ENCODE assay signal across 16 cellular contexts in the genomic region with DNA sequence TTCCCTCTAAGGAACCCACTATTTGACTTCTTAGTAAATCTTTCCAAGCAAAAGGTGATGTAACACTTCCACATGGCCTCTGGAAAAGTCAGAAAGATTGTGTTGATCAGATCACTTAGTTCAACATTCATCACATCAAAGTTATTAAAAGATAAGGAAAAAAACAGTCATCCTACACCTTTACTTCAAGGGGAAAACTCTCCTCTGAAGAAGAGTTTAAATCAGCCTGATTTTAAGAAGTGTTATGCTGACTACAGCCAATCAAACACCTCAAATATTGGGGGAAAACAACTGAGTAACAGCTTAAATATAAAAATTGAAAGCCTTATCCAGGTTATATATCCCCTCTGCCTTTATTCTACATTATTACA. TPM values are rescaled to one million over a fixed set of nuclear protein-coding genes. Genes with fewer than 3 reads are reported as not detected.
DNase-seq lines count a peak whose midpoint lies in the region; ATAC-seq and TF ChIP-seq lines count a peak whose summit lies in the region.
"Had no signal": no experiment of that assay in that cellular context is flagged by ENCODE, and none has a peak within 500 bp of the region (broad histone marks: within the 10 kb centered on the region; RNA-seq: fewer than 3 reads in every experiment).

No MANE protein-coding gene starts in this region.

- peaks cover 0 to 9% (median 6%) of the 10 kb centered on the region in 4 donors for H3K4me1 Mint-ChIP-seq in CD4-positive, CD25-positive, alpha-beta regulatory T cell
- H3K4me1 Mint-ChIP-seq in T-helper 17 cell (no peaks in the 10 kb centered on the region), brain (peaks cover 9% of the 10 kb centered on the region)
- H3K4me1 Mint-ChIP-seq in natural killer cell treated with Interleukin-12 subunit alpha and Interleukin-12 subunit beta and Interleukin-15 and Interleukin-18, amount 100 ng/mL, for 72 hours (ENCODE audit: low read depth in 2 of 2), result peaks cover 0 to 5% of the 10 kb centered on the region in 2 donors

- peaks cover 73% of the 10 kb centered on the region for H3K36me3 ChIP-seq in CD4-positive, CD25-positive, alpha-beta regulatory T cell (ENCODE audit: control insufficient read depth, insufficient read depth, low read length)
- peaks cover 0 to 100% (median 68%) of the 10 kb centered on the region in 9 donors for H3K36me3 ChIP-seq in heart right ventricle
- peaks cover 0 to 90% of the 10 kb centered on the region in 2 donors for H3K36me3 ChIP-seq in adrenal gland (replicated peaks in 1 of 2)

- no peak overlapping the region for H3K4me3 Mint-ChIP-seq in CD4-positive, CD25-positive, alpha-beta regulatory T cell
- H3K4me3 Mint-ChIP-seq in T-helper 17 cell (no peak overlapping the region), brain (peak overlapping the region in 1 of 5 experiments; percentile 63)
- no peak overlapping the region for H3K4me3 Mint-ChIP-seq in natural killer cell treated with Interleukin-12 subunit alpha and Interleukin-12 subunit beta and Interleukin-15 and Interleukin-18, amount 100 ng/mL, for 72 hours
- H3K4me3 Mint-ChIP-seq: B cell had no signal

- no peak overlapping the region for H3K4me3 ChIP-seq in CD4-positive, CD25-positive, alpha-beta regulatory T cell (ENCODE audit: low read depth, low read length)
- H3K4me3 ChIP-seq in heart right ventricle (no peak overlapping the region), adrenal gland (no peak overlapping the region)
- H3K4me3 ChIP-seq: lower lobe of right lung, testis had no signal

- no peak for ATAC-seq in CD4-positive, CD25-positive, alpha-beta regulatory T cell (ENCODE audit: low read depth in 2 of 2)
- ATAC-seq in T-helper 17 cell (no peak), heart right ventricle (no peak)
- ATAC-seq in natural killer cell treated with Interleukin-12 subunit alpha and Interleukin-12 subunit beta and Interleukin-15 and Interleukin-18, amount 100 ng/mL, for 72 hours, result no peak

- no peaks in the 10 kb centered on the region for H3K4me1 ChIP-seq in CD4-positive, CD25-positive, alpha-beta regulatory T cell (ENCODE audit: control insufficient read depth, insufficient read depth, low read length, poor library complexity, severe bottlenecking)
- H3K4me1 ChIP-seq in heart right ventricle (no peaks in the 10 kb centered on the region), adrenal gland (replicated peaks in 1 of 2) (no peaks in the 10 kb centered on the region)
- H3K4me1 ChIP-seq: lower lobe of right lung had no signal

- H3K36me3 Mint-ChIP-seq in CD4-positive, CD25-positive, alpha-beta regulatory T cell, result peaks cover 30% of the 10 kb centered on the region
- peaks cover 2% of the 10 kb centered on the region for H3K36me3 Mint-ChIP-seq in T-helper 17 cell (ENCODE audit: low read depth)
- peaks cover 73% of the 10 kb centered on the region for H3K36me3 Mint-ChIP-seq in brain
- peaks cover 16% of the 10 kb centered on the region for H3K36me3 Mint-ChIP-seq in natural killer cell treated with Interleukin-12 subunit alpha and Interleukin-12 subunit beta and Interleukin-15 and Interleukin-18, amount 100 ng/mL, for 72 hours

- H3K27ac Mint-ChIP-seq in CD4-positive, CD25-positive, alpha-beta regulatory T cell, result peak overlapping the region in 2 of 3 donors; percentile 13 to 79
- H3K27ac Mint-ChIP-seq in T-helper 17 cell (peak overlapping the region; percentile 39), brain (peak overlapping the region in 4 of 5 experiments; percentile 55 to 95 (median 92))
- peak overlapping the region; percentile 32 to 47 for H3K27ac Mint-ChIP-seq in natural killer cell treated with Interleukin-12 subunit alpha and Interleukin-12 subunit beta and Interleukin-15 and Interleukin-18, amount 100 ng/mL, for 72 hours

- TF ChIP-seq CTCF in brain (conservative IDR thresholded peaks at IDR 0.05) (no peak), heart right ventricle (IDR thresholded peaks at IDR 0.05) (no peak), adrenal gland (IDR thresholded peaks at IDR 0.05) (no peak)

- DNase-seq in CD4-positive, CD25-positive, alpha-beta regulatory T cell, result no peak
- DNase-seq in T-helper 17 cell (no peak), heart right ventricle (no peak), adrenal gland (no peak), NCI-H446 (lab: John Stamatoyannopoulos, UW) (no peak)
- DNase-seq in natural killer cell treated with Interleukin-12 subunit alpha and Interleukin-12 subunit beta and Interleukin-15 and Interleukin-18, amount 100 ng/mL, for 72 hours (ENCODE audit: low spot score), result no peak
- DNase-seq in stimulated activated naive CD4-positive, alpha-beta T cell (lab: John Stamatoyannopoulos, UW), result no peak
- DNase-seq: effector CD4-positive, alpha-beta T cell; lower lobe of right lung; naive B cell; NCI-H187 treated with DMSO at 0.1 percent for 48 hours; NCI-H345; RPMI8226; testis had no signal

- H3K27me3 Mint-ChIP-seq in CD4-positive, CD25-positive, alpha-beta regulatory T cell, result no peaks in the 10 kb centered on the region
- no peaks in the 10 kb centered on the region for H3K27me3 Mint-ChIP-seq in T-helper 17 cell
- H3K27me3 Mint-ChIP-seq in brain, result no peaks in the 10 kb centered on the region
- no peaks in the 10 kb centered on the region for H3K27me3 Mint-ChIP-seq in natural killer cell treated with Interleukin-12 subunit alpha and Interleukin-12 subunit beta and Interleukin-15 and Interleukin-18, amount 100 ng/mL, for 72 hours
- H3K27me3 Mint-ChIP-seq: B cell, naive B cell had no signal

- H3K9me3 Mint-ChIP-seq in CD4-positive, CD25-positive, alpha-beta regulatory T cell, result no peaks in the 10 kb centered on the region
- H3K9me3 Mint-ChIP-seq in brain, result no peaks in the 10 kb centered on the region
- no peaks in the 10 kb centered on the region for H3K9me3 Mint-ChIP-seq in natural killer cell treated with Interleukin-12 subunit alpha and Interleukin-12 subunit beta and Interleukin-15 and Interleukin-18, amount 100 ng/mL, for 72 hours
- H3K9me3 Mint-ChIP-seq: naive B cell had no signal

- intact Hi-C loops in heart right ventricle (cut with DNase I) (no loop called here), adrenal gland (cut with DNase I) (no loop called here)

- H3K27me3 ChIP-seq in CD4-positive, CD25-positive, alpha-beta regulatory T cell (ENCODE audit: control insufficient read depth, insufficient read depth, low read length), result no peaks in the 10 kb centered on the region
- H3K27me3 ChIP-seq in heart right ventricle, result no peaks in the 10 kb centered on the region
- H3K27me3 ChIP-seq in adrenal gland, result no peaks in the 10 kb centered on the region
- H3K27me3 ChIP-seq: testis had no signal

- no peaks in the 10 kb centered on the region for H3K9me3 ChIP-seq in CD4-positive, CD25-positive, alpha-beta regulatory T cell (ENCODE audit: control insufficient read depth in 2 of 2, low read length in 2 of 2)
- no peaks in the 10 kb centered on the region for H3K9me3 ChIP-seq in T-helper 17 cell (ENCODE audit: control insufficient read depth, low read length, poor library complexity, severe bottlenecking)
- H3K9me3 ChIP-seq in heart right ventricle, result no peaks in the 10 kb centered on the region
- no peaks in the 10 kb centered on the region for H3K9me3 ChIP-seq in adrenal gland (replicated peaks in 1 of 3)
- H3K9me3 ChIP-seq: lower lobe of right lung, testis had no signal

- no peak for TF ChIP-seq POLR2A in adrenal gland (IDR thresholded peaks at IDR 0.05)

- H3K27ac ChIP-seq in CD4-positive, CD25-positive, alpha-beta regulatory T cell (ENCODE audit: insufficient read depth, low read length, poor library complexity, severe bottlenecking), result no peak overlapping the region
- H3K27ac ChIP-seq in heart right ventricle, result no peak overlapping the region
- no peak overlapping the region for H3K27ac ChIP-seq in adrenal gland
- H3K27ac ChIP-seq: lower lobe of right lung, testis had no signal

RNA-seq across cellular contexts. Expression of gene COPRS, which starts 19.6 kb away (rescaled TPM):
- 5.0 TPM for total RNA-seq in CD4-positive, CD25-positive, alpha-beta regulatory T cell
- polyA plus RNA-seq in CD4-positive, CD25-positive, alpha-beta regulatory T cell, result 10 to 100 TPM; 12.5 to 17.2 (median 13.3) TPM
- total RNA-seq in T-helper 17 cell (1 to 10 TPM; 3.2 to 3.5 TPM), heart right ventricle (10 to 100 TPM; 41.3 to 64.9 (median 46.1) TPM), adrenal gland (100 to 1,000 TPM in 1 of 8 donors, 10 to 100 TPM in 7; 40.4 to 126 (median 57.8) TPM)
- polyA plus RNA-seq in brain (ENCODE audit: insufficient read depth, low read depth, low replicate concordance) (92.5 TPM), heart right ventricle (10 to 100 TPM; 49.8 to 87.5 TPM), adrenal gland (10 to 100 TPM; 31.0 to 54.1 (median 41.8) TPM)
- 10 to 100 TPM; 21.8 to 37.6 TPM for total RNA-seq in natural killer cell treated with Interleukin-12 subunit alpha and Interleukin-12 subunit beta and Interleukin-15 and Interleukin-18, amount 100 ng/mL, for 72 hours

RNA-seq across cellular contexts. Expression of gene UTP6, which starts 22.8 kb away (rescaled TPM):
- total RNA-seq in CD4-positive, CD25-positive, alpha-beta regulatory T cell, result 35.5 TPM
- 10 to 100 TPM; 29.0 to 61.2 (median 43.7) TPM for polyA plus RNA-seq in CD4-positive, CD25-positive, alpha-beta regulatory T cell
- total RNA-seq in T-helper 17 cell (10 to 100 TPM; 35.6 to 37.0 TPM), heart right ventricle (10 to 100 TPM; 25.6 to 33.8 (median 29.0) TPM), adrenal gland (10 to 100 TPM in 7 of 8 donors, 1 to 10 TPM in 1; 7.0 to 68.1 (median 34.6) TPM)
- polyA plus RNA-seq in brain (ENCODE audit: insufficient read depth, low read depth, low replicate concordance) (34.4 TPM), heart right ventricle (10 to 100 TPM; 28.9 to 52.5 TPM), adrenal gland (10 to 100 TPM; 32.9 to 93.9 (median 72.9) TPM)
- total RNA-seq in natural killer cell treated with Interleukin-12 subunit alpha and Interleukin-12 subunit beta and Interleukin-15 and Interleukin-18, amount 100 ng/mL, for 72 hours, result 100 to 1,000 TPM in 1 of 2 donors, 10 to 100 TPM in 1; 84.9 to 126 TPM

RNA-seq across cellular contexts. Expression of gene SUZ12, which starts 58.1 kb away (rescaled TPM):
- total RNA-seq in CD4-positive, CD25-positive, alpha-beta regulatory T cell, result 36.5 TPM
- polyA plus RNA-seq in CD4-positive, CD25-positive, alpha-beta regulatory T cell, result 10 to 100 TPM; 15.7 to 17.9 (median 16.5) TPM
- total RNA-seq in T-helper 17 cell (10 to 100 TPM; 28.3 to 29.3 TPM), heart right ventricle (10 to 100 TPM; 11.6 to 15.5 (median 14.3) TPM), adrenal gland (10 to 100 TPM; 10.3 to 24.1 (median 19.8) TPM)
- polyA plus RNA-seq in brain (ENCODE audit: insufficient read depth, low read depth, low replicate concordance) (10.5 TPM), heart right ventricle (10 to 100 TPM in 1 of 2 donors, 1 to 10 TPM in 1; 5.1 to 10.9 TPM), adrenal gland (10 to 100 TPM in 2 of 3 donors, 1 to 10 TPM in 1; 8.7 to 27.1 (median 15.8) TPM)
- 10 to 100 TPM; 41.1 to 66.2 TPM for total RNA-seq in natural killer cell treated with Interleukin-12 subunit alpha and Interleukin-12 subunit beta and Interleukin-15 and Interleukin-18, amount 100 ng/mL, for 72 hours

Comparison
In these comparisons a context has a peak if more than half of its experiments do, and no peak if none do; other contexts are left out.
1. H3K27ac Mint-ChIP-seq: peak in every context shown above with its lines; median percentile 92 in brain; 46 in CD4-positive, CD25-positive, alpha-beta regulatory T cell; 40 in natural killer cell treated with Interleukin-12 subunit alpha and Interleukin-12 subunit beta and Interleukin-15 and Interleukin-18, amount 100 ng/mL, for 72 hours; 39 in T-helper 17 cell.